15 cellular contexts compared by ENCODE assay signal in genomic region chr5:149288437-149288836, GRCh38. TPM values are rescaled to one million over a fixed set of nuclear protein-coding genes. Genes with fewer than 3 reads are reported as not detected.
DNase-seq lines count a peak whose midpoint lies in the region; ATAC-seq, FAIRE-seq and TF ChIP-seq lines count a peak whose summit lies in the region.
"Had no signal": no experiment of that assay in that cellular context is flagged by ENCODE, and none has a peak within 500 bp of the region (broad histone marks: within the 10 kb centered on the region; RNA-seq: fewer than 3 reads in every experiment).

No MANE protein-coding gene starts in this region.

- no peak overlapping the region for H3K4me3 ChIP-seq in liver (ENCODE audit: low read depth in 1 of 3, low read length in 3 of 3)
- no peak overlapping the region for H3K4me3 ChIP-seq in HepG2 (replicated peaks in 1 of 3; ENCODE audit: insufficient read depth in 1 of 3, low read depth in 2 of 3, low read length in 3 of 3)
- no peak overlapping the region for H3K4me3 ChIP-seq in psoas muscle
- no peak overlapping the region for H3K4me3 ChIP-seq in dorsolateral prefrontal cortex
- H3K4me3 ChIP-seq: adrenal gland had no signal

- WGBS in liver, result 82% methylated on average over 8 of the region's 8 CpGs
- 87% methylated on average over 8 of the region's 8 CpGs for WGBS in HepG2 (ENCODE audit: low lambda C conversion rate)
- WGBS in psoas muscle, 3 donors, result 68 to 81% (median 73%) methylated on average over 8 of the region's 8 CpGs

- H2AFZ ChIP-seq in HepG2 (ENCODE audit: low read length), result no peak overlapping the region

- DNase-seq in HepG2 (ENCODE audit: low spot score) (no peak), left cardiac atrium (no peak), psoas muscle (peak; percentile 40 to 68), SKM-1 treated with dmso at 0.1 percent for 144 hours (lab: John Stamatoyannopoulos, UW; ENCODE audit: unreplicated experiment) (no peak), dorsolateral prefrontal cortex (no peak)
- DNase-seq in stimulated activated CD4-positive, alpha-beta T cell treated with anti-CD3 and anti-CD28 coated beads, Interleukin-4, amount 100 ng/mL, for 4 hours, result no peak
- DNase-seq: 8988T; activated T-cell treated with anti-CD3 and anti-CD28 coated beads, Interleukin-2, amount 50 U/mL, for 4 hours; CD8-positive, alpha-beta T cell; cortex of kidney; OCI-M1; T-cell had no signal

- peak overlapping the region; percentile 32 to 59 for H3K27ac ChIP-seq in liver (ENCODE audit: low read depth in 1 of 2, low read length in 2 of 2)
- no peak overlapping the region for H3K27ac ChIP-seq in HepG2 (ENCODE audit: extremely low read length, insufficient read depth, low read length)
- H3K27ac ChIP-seq in psoas muscle, result peak overlapping the region; percentile 73
- peak overlapping the region in 1 of 59 donors; percentile 18 for H3K27ac ChIP-seq in dorsolateral prefrontal cortex

- H3K9me3 ChIP-seq in liver (ENCODE audit: control insufficient read depth in 4 of 4, low read length in 3 of 4), result no peaks in the 10 kb centered on the region
- no peaks in the 10 kb centered on the region for H3K9me3 ChIP-seq in HepG2 (ENCODE audit: low read length)
- H3K9me3 ChIP-seq in psoas muscle, result no peaks in the 10 kb centered on the region
- H3K9me3 ChIP-seq: adrenal gland had no signal

- H3K36me3 ChIP-seq in liver (ENCODE audit: control insufficient read depth in 4 of 4, insufficient read depth in 3 of 4, low read depth in 1 of 4, low read length in 3 of 4) (no peaks in the 10 kb centered on the region), HepG2 (replicated peaks in 1 of 2; ENCODE audit: control insufficient read depth in 1 of 2, insufficient read depth in 2 of 2, low read length in 2 of 2) (no peaks in the 10 kb centered on the region), psoas muscle (ENCODE audit: insufficient read depth in 1 of 2, low read depth in 1 of 2) (no peaks in the 10 kb centered on the region)
- H3K36me3 ChIP-seq: adrenal gland had no signal

- H3K9ac ChIP-seq in liver (ENCODE audit: low read depth in 1 of 2, low read length in 2 of 2), result no peak overlapping the region
- no peak overlapping the region for H3K9ac ChIP-seq in HepG2 (ENCODE audit: insufficient read depth, low read depth, low read length)

- in situ Hi-C loops in HepG2 (cut with HindIII; ENCODE audit: extremely low pct_ligation_motif_present, low pct_unique_long_range_greater_than_20kb), result no loop called here

- intact Hi-C loops in HepG2 (cut with micrococcal nuclease; ENCODE audit: unreplicated experiment) (no loop called here), left cardiac atrium (cut with DNase I) (no loop called here), psoas muscle (cut with DNase I) (no loop called here), dorsolateral prefrontal cortex (cut with DNase I) (no loop called here)

- ATAC-seq in HepG2 (no peak), left cardiac atrium (peak; percentile 42 to 45), psoas muscle (peak; percentile 12 to 26 (median 14)), GM21723 (IDR thresholded peaks at IDR 0.05; ENCODE audit: unreplicated experiment) (no peak)
- ATAC-seq: activated T-cell treated with anti-CD3 and anti-CD28 coated beads, Interleukin-2, amount 50 U/mL, for 4 hours; CD8-positive, alpha-beta T cell; T-cell had no signal

- POLR2A ChIA-PET in HepG2 (lab: Yijun Ruan, JAX), result no interaction called here

- TF ChIP-seq RAD21 in liver (IDR thresholded peaks at IDR 0.05) (no peak), HepG2 (CRISPR knock-in tag; IDR thresholded peaks at IDR 0.05) (no peak)

- H3K79me2 ChIP-seq in HepG2 (ENCODE audit: insufficient read depth, low read length), result no peaks in the 10 kb centered on the region

- TF ChIP-seq CTCF in liver (IDR thresholded peaks at IDR 0.05; ENCODE audit: low read depth, low read length, missing input control) (no peak), HepG2 (CRISPR knock-in tag; IDR thresholded peaks at IDR 0.05) (no peak), psoas muscle (IDR thresholded peaks at IDR 0.05) (no peak), dorsolateral prefrontal cortex (IDR thresholded peaks at IDR 0.05 in 54 of 56, conservative IDR thresholded peaks at IDR 0.05 in 2 of 56; ENCODE audit: low read depth in 1 of 56, partially characterized antibody in 56 of 56) (no peak)

- CTCF ChIA-PET in HepG2 (lab: Yijun Ruan, JAX; ENCODE audit: low intra/inter-chr PET ratio, low total read pairs), result no interaction called here

- H3K27me3 ChIP-seq in liver (ENCODE audit: control insufficient read depth in 4 of 4, insufficient read depth in 4 of 4, low read length in 3 of 4) (no peaks in the 10 kb centered on the region), HepG2 (ENCODE audit: control insufficient read depth in 1 of 2, insufficient read depth in 2 of 2, low read length in 2 of 2) (no peaks in the 10 kb centered on the region), psoas muscle (ENCODE audit: insufficient read depth in 3 of 3, low read length in 2 of 3) (no peaks in the 10 kb centered on the region), dorsolateral prefrontal cortex (peaks cover 0 to 4% (median 0%) of the 10 kb centered on the region in 45 donors)
- H3K27me3 ChIP-seq: adrenal gland had no signal

- no peak for TF ChIP-seq POLR2A in HepG2 (IDR thresholded peaks at IDR 0.05; ENCODE audit: insufficient read depth in 1 of 2, low read depth in 2 of 2, low read length in 2 of 2)

- H3K4me1 ChIP-seq in liver (ENCODE audit: control insufficient read depth in 4 of 4, insufficient read depth in 4 of 4, low read length in 3 of 4) (peaks cover 0 to 3% (median 0%) of the 10 kb centered on the region in 4 donors), HepG2 (ENCODE audit: insufficient read depth, low read length) (no peaks in the 10 kb centered on the region), psoas muscle (peaks cover 53% of the 10 kb centered on the region)

- no peak for TF ChIP-seq EP300 in HepG2 (IDR thresholded peaks at IDR 0.05; ENCODE audit: low read depth in 2 of 2, low read length in 2 of 2)
- TF ChIP-seq EP300 in HepG2 (CRISPR knock-in tag; IDR thresholded peaks at IDR 0.05; ENCODE audit: borderline replicate concordance), result no peak

- BruUV-seq in HepG2 (replicated peaks; lab: Mats Ljungman, UMichigan), result no TSS peak

- H4K20me1 ChIP-seq in HepG2 (ENCODE audit: insufficient read depth, low read length), result no peaks in the 10 kb centered on the region

- FAIRE-seq in HepG2 (lab: Jason Lieb, UNC), result no peak

- no peak overlapping the region for H3K4me2 ChIP-seq in HepG2 (ENCODE audit: low read depth, low read length)

RNA-seq across cellular contexts. Expression of gene AFAP1L1, which starts 16.8 kb away (rescaled TPM):
- 10 to 100 TPM in 1 of 2 donors, 1 to 10 TPM in 1; 5.2 to 11.6 TPM for total RNA-seq in liver
- 1 to 10 TPM; 2.1 to 2.8 TPM for polyA plus RNA-seq in liver
- total RNA-seq in HepG2 (2016; rRNA removed; fragmentation: Illumina TruSeq; extraction: Trizol), result 0.38 and 0.66 TPM in 2 replicates
- total RNA-seq in HepG2 (2016; cell fraction: cytosol; rRNA removed; fragmentation: Illumina TruSeq; extraction: Trizol; ENCODE audit: low read depth), result not detected in 2 replicates
- total RNA-seq in HepG2 (2016; cell fraction: insoluble cytoplasmic fraction; rRNA removed; fragmentation: Illumina TruSeq; extraction: Trizol), result 0.41 and 0.86 TPM in 2 replicates
- total RNA-seq in HepG2 (2016; cell fraction: membrane; rRNA removed; fragmentation: Illumina TruSeq; extraction: Trizol), result 0.22 and 0.34 TPM in 2 replicates
- total RNA-seq in HepG2 (2016; cell fraction: nucleus; rRNA removed; fragmentation: Illumina TruSeq; extraction: Trizol), result 0.25 and 0.40 TPM in 2 replicates
- 0.67 and 1.0 TPM in 2 replicates for polyA plus RNA-seq in HepG2 (2011; rRNA removed)
- polyA plus RNA-seq in HepG2 (2011; cell fraction: cytosol; rRNA removed), result 0.63 and 0.81 TPM in 2 replicates
- polyA plus RNA-seq in HepG2 (2011; cell fraction: nucleus; rRNA removed), result 0.59 and 0.85 TPM in 2 replicates
- polyA plus RNA-seq in HepG2 (2012), result 1.0 and 1.6 TPM in 2 replicates
- polyA plus RNA-seq in HepG2 (2016; cell fraction: cytosol; fragmentation: Illumina TruSeq; extraction: Trizol; ENCODE audit: low read depth), result 0.14 and 0.25 TPM in 2 replicates
- 0.37 and 0.84 TPM in 2 replicates for polyA plus RNA-seq in HepG2 (2016; cell fraction: insoluble cytoplasmic fraction; fragmentation: Illumina TruSeq; extraction: Trizol; ENCODE audit: low read depth)
- 0.24 and 0.26 TPM in 2 replicates for polyA plus RNA-seq in HepG2 (2016; cell fraction: membrane; fragmentation: Illumina TruSeq; extraction: Trizol; ENCODE audit: low read depth)
- 0.23 and 0.61 TPM in 2 replicates for polyA plus RNA-seq in HepG2 (2016; cell fraction: nucleus; fragmentation: Illumina TruSeq; extraction: Trizol; ENCODE audit: insufficient read depth, low read depth)
- polyA minus RNA-seq in HepG2 (2011; rRNA and poly(A)+ RNA removed; ENCODE audit: low replicate concordance), result 1.3 and 2.6 TPM in 2 replicates
- polyA minus RNA-seq in HepG2 (2011; cell fraction: cytosol; rRNA and poly(A)+ RNA removed), result 0.18 and 0.49 TPM in 2 replicates
- polyA minus RNA-seq in HepG2 (2011; cell fraction: nucleus; rRNA and poly(A)+ RNA removed), result 0.50 and 0.90 TPM in 2 replicates
- total RNA-seq in left cardiac atrium, result 10 to 100 TPM; 32.8 to 38.6 TPM
- 10 to 100 TPM; 21.0 to 38.6 (median 26.4) TPM for total RNA-seq in psoas muscle
- 10 to 100 TPM; 10.8 to 39.9 (median 15.0) TPM for polyA plus RNA-seq in psoas muscle
- total RNA-seq in dorsolateral prefrontal cortex, result 10 to 100 TPM in 3 of 120 experiments, 1 to 10 TPM in 116, under 1 TPM in 1; 0.86 to 11.0 (median 4.3) TPM

RNA-seq across cellular contexts. Expression of gene GRPEL2, which starts 56.9 kb away (rescaled TPM):
- total RNA-seq in liver (1 to 10 TPM; 6.5 to 9.5 TPM), HepG2 (2016; rRNA removed; fragmentation: Illumina TruSeq; extraction: Trizol) (16.6 and 28.4 TPM in 2 replicates), left cardiac atrium (10 to 100 TPM in 1 of 2 donors, 1 to 10 TPM in 1; 8.7 to 15.4 TPM), psoas muscle (10 to 100 TPM in 2 of 4 donors, 1 to 10 TPM in 2; 8.8 to 11.1 (median 9.5) TPM), dorsolateral prefrontal cortex (10 to 100 TPM in 119 of 120 experiments, 1 to 10 TPM in 1; 9.0 to 25.3 (median 17.3) TPM)
- polyA plus RNA-seq in liver (1 to 10 TPM; 2.5 to 3.0 TPM), HepG2 (2011; rRNA removed) (9.3 and 13.1 TPM in 2 replicates), psoas muscle (10 to 100 TPM in 2 of 3 donors, 1 to 10 TPM in 1; 4.7 to 11.6 (median 11.0) TPM)
- total RNA-seq in HepG2 (2016; cell fraction: cytosol; rRNA removed; fragmentation: Illumina TruSeq; extraction: Trizol; ENCODE audit: low read depth), result 1.7 and 2.2 TPM in 2 replicates
- 17.2 and 31.8 TPM in 2 replicates for total RNA-seq in HepG2 (2016; cell fraction: insoluble cytoplasmic fraction; rRNA removed; fragmentation: Illumina TruSeq; extraction: Trizol)
- 9.3 and 10.1 TPM in 2 replicates for total RNA-seq in HepG2 (2016; cell fraction: membrane; rRNA removed; fragmentation: Illumina TruSeq; extraction: Trizol)
- total RNA-seq in HepG2 (2016; cell fraction: nucleus; rRNA removed; fragmentation: Illumina TruSeq; extraction: Trizol), result 10.1 and 11.9 TPM in 2 replicates
- polyA plus RNA-seq in HepG2 (2011; cell fraction: cytosol; rRNA removed), result 5.4 and 8.7 TPM in 2 replicates
- 4.4 and 7.1 TPM in 2 replicates for polyA plus RNA-seq in HepG2 (2011; cell fraction: nucleus; rRNA removed)
- polyA plus RNA-seq in HepG2 (2012), result 8.8 and 8.9 TPM in 2 replicates
- polyA plus RNA-seq in HepG2 (2016; cell fraction: cytosol; fragmentation: Illumina TruSeq; extraction: Trizol; ENCODE audit: low read depth), result 0.66 and 0.72 TPM in 2 replicates
- polyA plus RNA-seq in HepG2 (2016; cell fraction: insoluble cytoplasmic fraction; fragmentation: Illumina TruSeq; extraction: Trizol; ENCODE audit: low read depth), result 14.1 and 15.7 TPM in 2 replicates
- polyA plus RNA-seq in HepG2 (2016; cell fraction: membrane; fragmentation: Illumina TruSeq; extraction: Trizol; ENCODE audit: low read depth), result 3.1 and 3.3 TPM in 2 replicates
- 15.5 and 16.9 TPM in 2 replicates for polyA plus RNA-seq in HepG2 (2016; cell fraction: nucleus; fragmentation: Illumina TruSeq; extraction: Trizol; ENCODE audit: insufficient read depth, low read depth)
- 26.1 and 28.0 TPM in 2 replicates for polyA minus RNA-seq in HepG2 (2011; rRNA and poly(A)+ RNA removed; ENCODE audit: low replicate concordance)
- polyA minus RNA-seq in HepG2 (2011; cell fraction: cytosol; rRNA and poly(A)+ RNA removed), result 20.0 and 22.1 TPM in 2 replicates
- 12.6 and 15.0 TPM in 2 replicates for polyA minus RNA-seq in HepG2 (2011; cell fraction: nucleus; rRNA and poly(A)+ RNA removed)

Comparison
In these comparisons a context has a peak if more than half of its experiments do, and no peak if none do; other contexts are left out.
1. ATAC-seq: peak in left cardiac atrium (2 of 2) and psoas muscle (4 of 4); none in HepG2 (single experiment) and GM21723 (single experiment).
2. DNase-seq: peak in psoas muscle (2 of 2); none in HepG2 (single experiment), left cardiac atrium (single experiment), stimulated activated CD4-positive, alpha-beta T cell treated with anti-CD3 and anti-CD28 coated beads, Interleukin-4, amount 100 ng/mL, for 4 hours (0 of 2), SKM-1 treated with dmso at 0.1 percent for 144 hours (single experiment) and dorsolateral prefrontal cortex (0 of 10).